1 cellular context compared by ENCODE assay signal in the genomic region with DNA sequence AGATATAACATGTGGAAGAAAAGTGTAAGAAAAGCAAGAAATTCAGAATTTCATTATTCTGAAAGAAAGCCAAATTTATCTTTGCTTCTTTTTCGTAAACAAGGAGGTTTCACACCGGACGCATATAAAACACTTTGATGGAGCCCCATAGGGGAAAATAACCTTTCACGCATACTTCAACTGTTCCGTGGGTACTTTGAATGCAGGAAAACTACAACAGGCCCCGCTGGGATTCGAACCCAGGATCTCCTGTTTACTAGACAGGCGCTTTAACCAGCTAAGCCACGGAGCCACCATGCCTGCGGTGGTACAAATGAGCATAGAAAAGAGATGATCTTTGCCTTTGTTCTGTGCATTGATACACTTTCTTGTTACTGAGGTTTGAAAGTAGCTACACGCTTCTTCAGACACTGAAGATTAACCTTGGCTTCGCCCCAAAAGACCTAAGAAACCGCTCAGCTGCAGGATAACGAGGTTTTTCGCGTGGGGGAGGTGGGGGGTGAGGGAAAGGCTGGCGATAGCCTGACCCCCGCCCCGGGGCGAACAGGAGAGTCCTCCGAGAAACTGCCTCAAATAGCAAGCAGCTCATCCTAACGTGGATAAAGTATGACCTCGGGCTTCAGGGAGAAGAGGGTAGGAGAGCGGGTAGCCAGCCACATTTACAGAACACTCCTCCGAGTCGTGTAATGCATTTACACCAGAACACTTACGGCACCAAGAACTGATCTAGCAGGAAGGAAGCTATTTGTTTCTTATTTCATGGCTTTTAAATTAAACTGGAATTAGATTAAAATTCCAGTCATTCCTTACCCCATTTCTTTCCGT.
A peak's percentile ranks its signal among the peaks of the same experiment; 100 is the strongest.
TF ChIP-seq lines count a peak whose summit lies in the region.

No MANE protein-coding gene starts in this region.

TF ChIP-seq in HepG2, 621 proteins besides CTCF, POLR2A, EP300 and RAD21 (continued from another document and continues in another):
- TF ChIP-seq, protein P1, sequence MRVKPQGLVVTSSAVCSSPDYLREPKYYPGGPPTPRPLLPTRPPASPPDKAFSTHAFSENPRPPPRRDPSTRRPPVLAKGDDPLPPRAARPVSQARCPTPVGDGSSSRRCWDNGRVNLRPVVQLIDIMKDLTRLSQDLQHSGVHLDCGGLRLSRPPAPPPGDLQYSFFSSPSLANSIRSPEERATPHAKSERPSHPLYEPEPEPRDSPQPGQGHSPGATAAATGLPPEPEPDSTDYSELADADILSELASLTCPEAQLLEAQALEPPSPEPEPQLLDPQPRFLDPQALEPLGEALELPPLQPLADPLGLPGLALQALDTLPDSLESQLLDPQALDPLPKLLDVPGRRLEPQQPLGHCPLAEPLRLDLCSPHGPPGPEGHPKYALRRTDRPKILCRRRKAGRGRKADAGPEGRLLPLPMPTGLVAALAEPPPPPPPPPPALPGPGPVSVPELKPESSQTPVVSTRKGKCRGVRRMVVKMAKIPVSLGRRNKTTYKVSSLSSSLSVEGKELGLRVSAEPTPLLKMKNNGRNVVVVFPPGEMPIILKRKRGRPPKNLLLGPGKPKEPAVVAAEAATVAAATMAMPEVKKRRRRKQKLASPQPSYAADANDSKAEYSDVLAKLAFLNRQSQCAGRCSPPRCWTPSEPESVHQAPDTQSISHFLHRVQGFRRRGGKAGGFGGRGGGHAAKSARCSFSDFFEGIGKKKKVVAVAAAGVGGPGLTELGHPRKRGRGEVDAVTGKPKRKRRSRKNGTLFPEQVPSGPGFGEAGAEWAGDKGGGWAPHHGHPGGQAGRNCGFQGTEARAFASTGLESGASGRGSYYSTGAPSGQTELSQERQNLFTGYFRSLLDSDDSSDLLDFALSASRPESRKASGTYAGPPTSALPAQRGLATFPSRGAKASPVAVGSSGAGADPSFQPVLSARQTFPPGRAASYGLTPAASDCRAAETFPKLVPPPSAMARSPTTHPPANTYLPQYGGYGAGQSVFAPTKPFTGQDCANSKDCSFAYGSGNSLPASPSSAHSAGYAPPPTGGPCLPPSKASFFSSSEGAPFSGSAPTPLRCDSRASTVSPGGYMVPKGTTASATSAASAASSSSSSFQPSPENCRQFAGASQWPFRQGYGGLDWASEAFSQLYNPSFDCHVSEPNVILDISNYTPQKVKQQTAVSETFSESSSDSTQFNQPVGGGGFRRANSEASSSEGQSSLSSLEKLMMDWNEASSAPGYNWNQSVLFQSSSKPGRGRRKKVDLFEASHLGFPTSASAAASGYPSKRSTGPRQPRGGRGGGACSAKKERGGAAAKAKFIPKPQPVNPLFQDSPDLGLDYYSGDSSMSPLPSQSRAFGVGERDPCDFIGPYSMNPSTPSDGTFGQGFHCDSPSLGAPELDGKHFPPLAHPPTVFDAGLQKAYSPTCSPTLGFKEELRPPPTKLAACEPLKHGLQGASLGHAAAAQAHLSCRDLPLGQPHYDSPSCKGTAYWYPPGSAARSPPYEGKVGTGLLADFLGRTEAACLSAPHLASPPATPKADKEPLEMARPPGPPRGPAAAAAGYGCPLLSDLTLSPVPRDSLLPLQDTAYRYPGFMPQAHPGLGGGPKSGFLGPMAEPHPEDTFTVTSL (CRISPR knock-in tag; IDR thresholded peaks at IDR 0.05; ENCODE audit: borderline replicate concordance): peak; percentile 59; the same call in 1 of the 2 replicates
- peak; percentile 82 for TF ChIP-seq THAP11 (CRISPR knock-in tag; IDR thresholded peaks at IDR 0.05)
- TF ChIP-seq TARDBP (CRISPR knock-in tag; IDR thresholded peaks at IDR 0.05): peak; percentile 45; the same call in 1 of the 2 replicates
- TF ChIP-seq FIP1L1 (IDR thresholded peaks at IDR 0.05; ENCODE audit: borderline replicate concordance, insufficient read depth, low read depth, low read length): no peak
- TF ChIP-seq, protein P2, sequence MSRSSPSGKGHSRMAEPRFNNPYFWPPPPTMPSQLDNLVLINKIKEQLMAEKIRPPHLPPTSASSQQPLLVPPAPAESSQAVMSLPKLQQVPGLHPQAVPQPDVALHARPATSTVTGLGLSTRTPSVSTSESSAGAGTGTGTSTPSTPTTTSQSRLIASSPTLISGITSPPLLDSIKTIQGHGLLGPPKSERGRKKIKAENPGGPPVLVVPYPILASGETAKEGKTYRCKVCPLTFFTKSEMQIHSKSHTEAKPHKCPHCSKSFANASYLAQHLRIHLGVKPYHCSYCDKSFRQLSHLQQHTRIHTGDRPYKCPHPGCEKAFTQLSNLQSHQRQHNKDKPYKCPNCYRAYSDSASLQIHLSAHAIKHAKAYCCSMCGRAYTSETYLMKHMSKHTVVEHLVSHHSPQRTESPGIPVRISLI (CRISPR knock-in tag; IDR thresholded peaks at IDR 0.05; ENCODE audit: borderline replicate concordance): no peak
- TF ChIP-seq, protein P3, sequence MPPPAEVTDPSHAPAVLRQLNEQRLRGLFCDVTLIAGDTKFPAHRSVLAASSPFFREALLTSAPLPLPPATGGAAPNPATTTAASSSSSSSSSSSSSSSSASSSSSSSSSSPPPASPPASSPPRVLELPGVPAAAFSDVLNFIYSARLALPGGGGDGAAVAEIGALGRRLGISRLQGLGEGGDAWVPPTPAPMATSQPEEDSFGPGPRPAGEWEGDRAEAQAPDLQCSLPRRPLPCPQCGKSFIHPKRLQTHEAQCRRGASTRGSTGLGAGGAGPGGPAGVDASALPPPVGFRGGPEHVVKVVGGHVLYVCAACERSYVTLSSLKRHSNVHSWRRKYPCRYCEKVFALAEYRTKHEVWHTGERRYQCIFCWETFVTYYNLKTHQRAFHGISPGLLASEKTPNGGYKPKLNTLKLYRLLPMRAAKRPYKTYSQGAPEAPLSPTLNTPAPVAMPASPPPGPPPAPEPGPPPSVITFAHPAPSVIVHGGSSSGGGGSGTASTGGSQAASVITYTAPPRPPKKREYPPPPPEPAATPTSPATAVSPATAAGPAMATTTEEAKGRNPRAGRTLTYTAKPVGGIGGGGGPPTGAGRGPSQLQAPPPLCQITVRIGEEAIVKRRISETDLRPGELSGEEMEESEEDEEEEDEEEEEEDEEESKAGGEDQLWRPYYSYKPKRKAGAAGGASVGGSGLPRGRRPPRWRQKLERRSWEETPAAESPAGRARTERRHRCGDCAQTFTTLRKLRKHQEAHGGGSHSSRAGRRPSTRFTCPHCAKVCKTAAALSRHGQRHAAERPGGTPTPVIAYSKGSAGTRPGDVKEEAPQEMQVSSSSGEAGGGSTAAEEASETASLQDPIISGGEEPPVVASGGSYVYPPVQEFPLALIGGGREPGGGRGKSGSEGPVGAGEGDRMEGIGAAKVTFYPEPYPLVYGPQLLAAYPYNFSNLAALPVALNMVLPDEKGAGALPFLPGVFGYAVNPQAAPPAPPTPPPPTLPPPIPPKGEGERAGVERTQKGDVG (CRISPR knock-in tag; IDR thresholded peaks at IDR 0.05; ENCODE audit: borderline replicate concordance): no peak
- TF ChIP-seq TCF7L2 (IDR thresholded peaks at IDR 0.05; ENCODE audit: low read depth, low read length): no peak
- no peak for TF ChIP-seq SP1 (IDR thresholded peaks at IDR 0.05)
- TF ChIP-seq SP1 (CRISPR knock-in tag; IDR thresholded peaks at IDR 0.05): no peak; the same call in 1 of the 2 replicates
- no peak for TF ChIP-seq CBX2 (IDR thresholded peaks at IDR 0.05; ENCODE audit: low read depth, low read length)
- TF ChIP-seq CBX2 (CRISPR knock-in tag; IDR thresholded peaks at IDR 0.05; ENCODE audit: low read depth): no peak
- peak; percentile 47; the same call in 1 of the 2 replicates for TF ChIP-seq ETV5 (CRISPR knock-in tag; IDR thresholded peaks at IDR 0.05; ENCODE audit: borderline replicate concordance)
- peak; percentile 82 for TF ChIP-seq ZNF33A (CRISPR knock-in tag; IDR thresholded peaks at IDR 0.05; ENCODE audit: borderline replicate concordance)
- peak; percentile 45; the same call in 1 of the 2 replicates for TF ChIP-seq FOSL2 (CRISPR knock-in tag; IDR thresholded peaks at IDR 0.05)
- TF ChIP-seq, protein P4, sequence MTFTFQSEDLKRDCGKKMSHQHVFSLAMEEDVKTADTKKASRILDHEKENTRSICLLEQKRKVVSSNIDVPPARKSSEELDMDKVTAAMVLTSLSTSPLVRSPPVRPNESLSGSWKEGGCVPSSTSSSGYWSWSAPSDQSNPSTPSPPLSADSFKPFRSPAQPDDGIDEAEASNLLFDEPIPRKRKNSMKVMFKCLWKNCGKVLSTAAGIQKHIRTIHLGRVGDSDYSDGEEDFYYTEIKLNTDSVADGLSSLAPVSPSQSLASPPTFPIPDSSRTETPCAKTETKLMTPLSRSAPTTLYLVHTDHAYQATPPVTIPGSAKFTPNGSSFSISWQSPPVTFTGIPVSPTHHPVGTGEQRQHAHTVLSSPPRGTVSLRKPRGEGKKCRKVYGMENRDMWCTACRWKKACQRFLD (CRISPR knock-in tag; IDR thresholded peaks at IDR 0.05; ENCODE audit: borderline replicate concordance): peak; percentile 57; the same call in 1 of the 2 replicates
- no peak for TF ChIP-seq MAFG (CRISPR knock-in tag; IDR thresholded peaks at IDR 0.05)
- TF ChIP-seq FOXO1 (CRISPR knock-in tag; IDR thresholded peaks at IDR 0.05): peak; percentile 95
- peak; percentile 48 for TF ChIP-seq CBX1 (IDR thresholded peaks at IDR 0.05; ENCODE audit: low read depth)
- peak; percentile 80; the same call in 1 of the 2 replicates for TF ChIP-seq ZSCAN31 (CRISPR knock-in tag; IDR thresholded peaks at IDR 0.05; ENCODE audit: low read depth)
- TF ChIP-seq, protein P5, sequence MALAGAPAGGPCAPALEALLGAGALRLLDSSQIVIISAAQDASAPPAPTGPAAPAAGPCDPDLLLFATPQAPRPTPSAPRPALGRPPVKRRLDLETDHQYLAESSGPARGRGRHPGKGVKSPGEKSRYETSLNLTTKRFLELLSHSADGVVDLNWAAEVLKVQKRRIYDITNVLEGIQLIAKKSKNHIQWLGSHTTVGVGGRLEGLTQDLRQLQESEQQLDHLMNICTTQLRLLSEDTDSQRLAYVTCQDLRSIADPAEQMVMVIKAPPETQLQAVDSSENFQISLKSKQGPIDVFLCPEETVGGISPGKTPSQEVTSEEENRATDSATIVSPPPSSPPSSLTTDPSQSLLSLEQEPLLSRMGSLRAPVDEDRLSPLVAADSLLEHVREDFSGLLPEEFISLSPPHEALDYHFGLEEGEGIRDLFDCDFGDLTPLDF (CRISPR knock-in tag; IDR thresholded peaks at IDR 0.05): no peak
- TF ChIP-seq, protein P6, sequence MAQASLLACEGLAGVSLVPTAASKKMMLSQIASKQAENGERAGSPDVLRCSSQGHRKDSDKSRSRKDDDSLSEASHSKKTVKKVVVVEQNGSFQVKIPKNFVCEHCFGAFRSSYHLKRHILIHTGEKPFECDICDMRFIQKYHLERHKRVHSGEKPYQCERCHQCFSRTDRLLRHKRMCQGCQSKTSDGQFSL (CRISPR knock-in tag; IDR thresholded peaks at IDR 0.05): peak; percentile 25; the same call in 1 of the 2 replicates
- no peak for TF ChIP-seq PCBP2 (optimal IDR thresholded peaks at IDR 0.05; ENCODE audit: low read depth, low read length, poor library complexity, severe bottlenecking)
- TF ChIP-seq, protein P7, sequence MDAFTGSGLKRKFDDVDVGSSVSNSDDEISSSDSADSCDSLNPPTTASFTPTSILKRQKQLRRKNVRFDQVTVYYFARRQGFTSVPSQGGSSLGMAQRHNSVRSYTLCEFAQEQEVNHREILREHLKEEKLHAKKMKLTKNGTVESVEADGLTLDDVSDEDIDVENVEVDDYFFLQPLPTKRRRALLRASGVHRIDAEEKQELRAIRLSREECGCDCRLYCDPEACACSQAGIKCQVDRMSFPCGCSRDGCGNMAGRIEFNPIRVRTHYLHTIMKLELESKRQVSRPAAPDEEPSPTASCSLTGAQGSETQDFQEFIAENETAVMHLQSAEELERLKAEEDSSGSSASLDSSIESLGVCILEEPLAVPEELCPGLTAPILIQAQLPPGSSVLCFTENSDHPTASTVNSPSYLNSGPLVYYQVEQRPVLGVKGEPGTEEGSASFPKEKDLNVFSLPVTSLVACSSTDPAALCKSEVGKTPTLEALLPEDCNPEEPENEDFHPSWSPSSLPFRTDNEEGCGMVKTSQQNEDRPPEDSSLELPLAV (CRISPR knock-in tag; conservative IDR thresholded peaks at IDR 0.05; ENCODE audit: low read depth): no peak
- TF ChIP-seq, protein P8, sequence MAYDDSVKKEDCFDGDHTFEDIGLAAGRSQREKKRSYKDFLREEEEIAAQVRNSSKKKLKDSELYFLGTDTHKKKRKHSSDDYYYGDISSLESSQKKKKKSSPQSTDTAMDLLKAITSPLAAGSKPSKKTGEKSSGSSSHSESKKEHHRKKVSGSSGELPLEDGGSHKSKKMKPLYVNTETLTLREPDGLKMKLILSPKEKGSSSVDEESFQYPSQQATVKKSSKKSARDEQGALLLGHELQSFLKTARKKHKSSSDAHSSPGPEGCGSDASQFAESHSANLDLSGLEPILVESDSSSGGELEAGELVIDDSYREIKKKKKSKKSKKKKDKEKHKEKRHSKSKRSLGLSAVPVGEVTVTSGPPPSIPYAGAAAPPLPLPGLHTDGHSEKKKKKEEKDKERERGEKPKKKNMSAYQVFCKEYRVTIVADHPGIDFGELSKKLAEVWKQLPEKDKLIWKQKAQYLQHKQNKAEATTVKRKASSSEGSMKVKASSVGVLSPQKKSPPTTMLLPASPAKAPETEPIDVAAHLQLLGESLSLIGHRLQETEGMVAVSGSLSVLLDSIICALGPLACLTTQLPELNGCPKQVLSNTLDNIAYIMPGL (CRISPR knock-in tag; IDR thresholded peaks at IDR 0.05; ENCODE audit: borderline replicate concordance in 1 of 2, low read depth in 1 of 2): peak; percentile 100
- TF ChIP-seq ZFP37 (CRISPR knock-in tag; IDR thresholded peaks at IDR 0.05; ENCODE audit: borderline replicate concordance): peak; percentile 45; the same call in 1 of the 2 replicates
- peak; percentile 73 for TF ChIP-seq GATAD1 (CRISPR knock-in tag; IDR thresholded peaks at IDR 0.05)
- TF ChIP-seq ZNF337 (CRISPR knock-in tag; IDR thresholded peaks at IDR 0.05; ENCODE audit: borderline replicate concordance, low read depth): no peak
- no peak for TF ChIP-seq ZNF761 (CRISPR knock-in tag; conservative IDR thresholded peaks at IDR 0.05)
- no peak for TF ChIP-seq ZNF737 (CRISPR knock-in tag; IDR thresholded peaks at IDR 0.05; ENCODE audit: borderline replicate concordance)
- TF ChIP-seq NAIF1 (CRISPR knock-in tag; IDR thresholded peaks at IDR 0.05; ENCODE audit: borderline replicate concordance): 0 out of 2 replicates have a peak, but pooled peaks have one; percentile 78
